In the genomic region with DNA sequence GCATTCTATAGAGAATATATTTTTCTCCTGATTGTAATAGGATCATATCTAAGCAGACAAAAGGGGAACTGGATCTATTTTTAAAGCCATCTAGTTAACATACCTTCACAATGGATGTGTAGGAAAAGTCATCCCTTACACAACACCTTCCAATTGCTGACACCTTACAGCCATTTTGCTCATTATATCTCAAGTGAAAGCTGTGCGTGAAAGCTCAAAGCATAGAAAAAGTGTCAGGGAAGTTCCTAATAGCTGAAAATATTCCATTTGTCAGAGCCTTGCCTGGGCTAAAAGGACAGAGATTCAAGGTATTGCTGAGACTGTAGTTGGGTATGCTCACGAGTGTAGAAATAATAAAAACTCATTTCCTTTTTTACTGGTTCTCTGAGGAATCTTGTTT, we compare ENCODE assay signal across 33 cellular contexts.
A peak's percentile ranks its signal among the peaks of the same experiment; 100 is the strongest.
DNase-seq lines count a peak whose midpoint lies in the region; ATAC-seq, FAIRE-seq and TF ChIP-seq lines count a peak whose summit lies in the region.
"Had no signal": no experiment of that assay in that cellular context is flagged by ENCODE, and none has a peak within 500 bp of the region (broad histone marks: within the 10 kb centered on the region; RNA-seq: fewer than 3 reads in every experiment).

No MANE protein-coding gene starts in this region.

- CTCF ChIA-PET in H1 (lab: Charles Lee; ENCODE audit: partially characterized antibody), result interaction anchor here (1.4 kb wide), 1 partner anchor 18 kb away, joined by 3 read pairs; no protein-coding TSS in a partner anchor
- CTCF ChIA-PET in PC-9 (lab: Charles Lee), result no interaction called here

- H2AK5ac ChIP-seq in H1 (ENCODE audit: low read depth, low read length), result no peak overlapping the region

- H3K79me2 ChIP-seq in OCI-LY3 (ENCODE audit: low read length) (no peaks in the 10 kb centered on the region), H1 (ENCODE audit: control insufficient read depth in 1 of 2, insufficient read depth in 2 of 2, low read length in 2 of 2) (no peaks in the 10 kb centered on the region), neural cell (replicated peaks; ENCODE audit: insufficient read depth, low read length) (no peaks in the 10 kb centered on the region), PC-9 (ENCODE audit: low read depth) (no peaks in the 10 kb centered on the region)

- H3K4me1 ChIP-seq in OCI-LY3 (ENCODE audit: low read length) (no peaks in the 10 kb centered on the region), H1 (replicated peaks in 1 of 4; ENCODE audit: control insufficient read depth in 3 of 4, insufficient read depth in 4 of 4, low read length in 3 of 4) (no peaks in the 10 kb centered on the region; a peak in 1 of 7 replicates), PC-9 (replicated peaks; ENCODE audit: insufficient read depth) (no peaks in the 10 kb centered on the region)
- H3K4me1 ChIP-seq: A549; BE2C; BLaER1; BLaER1 treated with 17β-estradiol and CSF1 and Interleukin-3, amounts not matched to agents 10 nM and 100 nM; Caco-2 had no signal

- no peak overlapping the region for H2BK5ac ChIP-seq in H1 (ENCODE audit: low read depth, low read length)

- no peaks in the 10 kb centered on the region for H3K79me1 ChIP-seq in H1 (ENCODE audit: low read depth, low read length)

- H3K27me3 ChIP-seq in OCI-LY3 (ENCODE audit: low read depth, low read length) (no peaks in the 10 kb centered on the region), H1 (replicated peaks in 1 of 4; ENCODE audit: control insufficient read depth in 3 of 4, extremely low read depth in 1 of 4, insufficient read depth in 3 of 4, low read length in 3 of 4) (no peaks in the 10 kb centered on the region), neural cell (ENCODE audit: insufficient read depth, low read depth, low read length) (no peaks in the 10 kb centered on the region), PC-9 (ENCODE audit: insufficient read depth, low read depth) (no peaks in the 10 kb centered on the region)
- H3K27me3 ChIP-seq: BE2C; BLaER1; BLaER1 treated with 17β-estradiol and CSF1 and Interleukin-3, amounts not matched to agents 10 nM and 100 nM had no signal

- H4K8ac ChIP-seq in H1 (ENCODE audit: extremely low read depth, insufficient read depth, low read length), result no peak overlapping the region

- no peaks in the 10 kb centered on the region for H4K20me1 ChIP-seq in OCI-LY3 (ENCODE audit: insufficient read depth, low read length)
- H4K20me1 ChIP-seq in H1 (replicated peaks in 1 of 2; ENCODE audit: control insufficient read depth in 1 of 2, insufficient read depth in 2 of 2, low read length in 2 of 2), result no peaks in the 10 kb centered on the region
- no peaks in the 10 kb centered on the region for H4K20me1 ChIP-seq in neural cell (ENCODE audit: insufficient read depth)
- H4K20me1 ChIP-seq in PC-9 (ENCODE audit: insufficient read depth), result no peaks in the 10 kb centered on the region
- H4K20me1 ChIP-seq: BLaER1; BLaER1 treated with 17β-estradiol and CSF1 and Interleukin-3, amounts not matched to agents 10 nM and 100 nM had no signal

- no peak for TF ChIP-seq POLR2A in H1 (IDR thresholded peaks at IDR 0.05; ENCODE audit: control extremely low read depth in 1 of 2, low read depth in 2 of 2, low read length in 2 of 2)

- H3K9me3 ChIP-seq in OCI-LY3 (ENCODE audit: insufficient read depth, low read length) (peaks cover 6% of the 10 kb centered on the region), H1 (ENCODE audit: insufficient read depth in 2 of 2, low read depth in 1 of 2, low read length in 1 of 2) (no peaks in the 10 kb centered on the region), neural cell (ENCODE audit: low read length) (no peaks in the 10 kb centered on the region), PC-9 (ENCODE audit: insufficient read depth, low read depth) (no peaks in the 10 kb centered on the region)
- H3K9me3 ChIP-seq: A549; BE2C; BLaER1; BLaER1 treated with 17β-estradiol and CSF1 and Interleukin-3, amounts not matched to agents 10 nM and 100 nM; Caco-2 had no signal

- no peak overlapping the region for H3K4ac ChIP-seq in H1 (replicated peaks; ENCODE audit: insufficient read length, low read depth, low read length)

- TF ChIP-seq CTCF in OCI-LY3 (IDR thresholded peaks at IDR 0.05; ENCODE audit: low read depth, low read length), result no peak
- no peak for TF ChIP-seq CTCF in H1 (IDR thresholded peaks at IDR 0.05; ENCODE audit: control extremely low read depth in 1 of 3, insufficient read depth in 1 of 3, low read depth in 1 of 3, low read length in 3 of 3)
- TF ChIP-seq CTCF in neural cell (IDR thresholded peaks at IDR 0.05; ENCODE audit: poor library complexity, severe bottlenecking), result no peak
- TF ChIP-seq CTCF in PC-9 (conservative IDR thresholded peaks at IDR 0.05), result no peak

- H3K36me3 ChIP-seq in OCI-LY3 (replicated peaks; ENCODE audit: low read depth, low read length) (no peaks in the 10 kb centered on the region), H1 (ENCODE audit: control insufficient read depth in 2 of 4, insufficient read depth in 4 of 4, low read length in 3 of 4) (no peaks in the 10 kb centered on the region), neural cell (ENCODE audit: insufficient read depth, low read length) (no peaks in the 10 kb centered on the region), PC-9 (ENCODE audit: low read depth) (no peaks in the 10 kb centered on the region)
- H3K36me3 ChIP-seq: BE2C; BLaER1; BLaER1 treated with 17β-estradiol and CSF1 and Interleukin-3, amounts not matched to agents 10 nM and 100 nM had no signal

- H3K56ac ChIP-seq in H1 (replicated peaks; ENCODE audit: insufficient read length, low read depth, low read length), result no peak overlapping the region

- H3K23me2 ChIP-seq in H1 (ENCODE audit: low read depth, low read length), result no peaks in the 10 kb centered on the region

- no peak overlapping the region for H2BK120ac ChIP-seq in H1 (replicated peaks; ENCODE audit: low read depth, low read length)

- FAIRE-seq in H1 (lab: Jason Lieb, UNC), result no peak
- FAIRE-seq: A204.1, A549, D721Med had no signal

- DNase-seq in H1 (ENCODE audit: low read depth in 1 of 2, low spot score in 2 of 2) (no peak), PC-9 (no peak)
- no peak for DNase-seq in stimulated activated naive CD8-positive, alpha-beta T cell treated with anti-CD3 and anti-CD28 coated beads, Interleukin-15, Interleukin-2, amounts not matched to agents 100 U/mL and 50 U/mL, for 24 hours
- DNase-seq: 8988T; ACHN; AML-193; BE2C; C1 segment of cervical spinal cord; Caco-2; Calu3; CD4-positive, alpha-beta memory T cell; CD4-positive, alpha-beta T cell; CD4-positive, CD25-positive, alpha-beta regulatory T cell; CD8-positive, alpha-beta memory T cell; CD8-positive, alpha-beta T cell; COR-L47; DMS 273 treated with DMSO at 0.1 percent for 48 hours; DMS153; DMS53; DMS79; DMS79 treated with DMSO at 0.1 percent for 48 hours; DND-41; EL had no signal

- H2BK12ac ChIP-seq in H1 (ENCODE audit: low read depth, low read length), result no peak overlapping the region

- H3K9me2 ChIP-seq in neural cell (ENCODE audit: insufficient read depth, low read length), result no peaks in the 10 kb centered on the region
- H3K9me2 ChIP-seq in PC-9 (ENCODE audit: insufficient read depth), result no peaks in the 10 kb centered on the region

- H4K91ac ChIP-seq in H1 (replicated peaks; ENCODE audit: insufficient read length, low read length), result no peak overlapping the region

- H3K14ac ChIP-seq in H1 (ENCODE audit: insufficient read length), result no peak overlapping the region

- no peak overlapping the region for H3K4me3 ChIP-seq in OCI-LY3 (ENCODE audit: low read length)
- no peak overlapping the region for H3K4me3 ChIP-seq in H1 (ENCODE audit: extremely low read depth in 1 of 4, insufficient read depth in 2 of 4, low read depth in 3 of 4, low read length in 4 of 4)
- no peak overlapping the region for H3K4me3 ChIP-seq in neural cell (ENCODE audit: low read length)
- H3K4me3 ChIP-seq in PC-9, result no peak overlapping the region
- H3K4me3 ChIP-seq: A549; BLaER1; BLaER1 treated with 17β-estradiol and CSF1 and Interleukin-3, amounts not matched to agents 10 nM and 100 nM had no signal

- H3F3A ChIP-seq in neural cell (ENCODE audit: insufficient read depth, low read length, poor library complexity, severe bottlenecking) (no peaks in the 10 kb centered on the region), PC-9 (ENCODE audit: insufficient read depth, low read depth) (no peaks in the 10 kb centered on the region)

- intact Hi-C loops in PC-9 (cut with micrococcal nuclease; ENCODE audit: unreplicated experiment), result no loop called here

- H2BK15ac ChIP-seq in H1 (ENCODE audit: low read length), result no peak overlapping the region

- H2BK20ac ChIP-seq in H1 (ENCODE audit: low read length), result no peak overlapping the region

- H3K4me2 ChIP-seq in OCI-LY3 (ENCODE audit: low read length), result no peak overlapping the region
- H3K4me2 ChIP-seq in H1 (ENCODE audit: insufficient read depth in 1 of 2, low read depth in 2 of 2, low read length in 2 of 2), result no peak overlapping the region
- H3K4me2 ChIP-seq in neural cell (ENCODE audit: low read length), result no peak overlapping the region
- no peak overlapping the region for H3K4me2 ChIP-seq in PC-9
- H3K4me2 ChIP-seq: A549; BLaER1; BLaER1 treated with 17β-estradiol and CSF1 and Interleukin-3, amounts not matched to agents 10 nM and 100 nM had no signal

- TF ChIP-seq EP300 in H1 (IDR thresholded peaks at IDR 0.05; ENCODE audit: borderline replicate concordance in 1 of 2, low read depth in 2 of 2, low read length in 2 of 2), result no peak
- peak; percentile 62 for TF ChIP-seq EP300 in neural cell (conservative IDR thresholded peaks at IDR 0.05; ENCODE audit: poor library complexity, severe bottlenecking)

- no TSS peak for BruUV-seq in PC-9 (replicated peaks; lab: Mats Ljungman, UMichigan)

- no peak overlapping the region for H3K18ac ChIP-seq in H1 (ENCODE audit: extremely low read depth, low read length)

- POLR2A ChIA-PET in H1 (lab: Charles Lee; ENCODE audit: partially characterized antibody) (no interaction called here), PC-9 (lab: Charles Lee; ENCODE audit: unreplicated experiment) (no interaction called here)

- H3K27ac ChIP-seq in OCI-LY3 (ENCODE audit: low read length) (no peak overlapping the region), H1 (ENCODE audit: low read depth, low read length) (no peak overlapping the region), neural cell (ENCODE audit: low read length) (peak overlapping the region; percentile 48), PC-9 (no peak overlapping the region)
- H3K27ac ChIP-seq: 22Rv1; A549; BLaER1; BLaER1 treated with 17β-estradiol and CSF1 and Interleukin-3, amounts not matched to agents 10 nM and 100 nM; C4-2B had no signal

- no peak overlapping the region for H3K23ac ChIP-seq in H1 (ENCODE audit: insufficient read length)

- no peak for ATAC-seq in HG02759 (IDR thresholded peaks at IDR 0.05; ENCODE audit: unreplicated experiment)
- no peak for ATAC-seq in stimulated activated naive CD8-positive, alpha-beta T cell treated with anti-CD3 and anti-CD28 coated beads, Interleukin-15, Interleukin-2, amounts not matched to agents 100 U/mL and 50 U/mL, for 24 hours
- ATAC-seq: A549; CD8-positive, alpha-beta T cell had no signal

- no peak overlapping the region for H4K5ac ChIP-seq in H1 (ENCODE audit: insufficient read length, low read depth, low read length)

- H2AFZ ChIP-seq in OCI-LY3 (ENCODE audit: low read depth, low read length), result 0 out of 2 replicates have a peak overlapping the region, but pooled peaks have one; percentile 0
- peak overlapping the region; percentile 48; the same call in 1 of the 2 replicates for H2AFZ ChIP-seq in H1 (ENCODE audit: low read length)
- no peak overlapping the region for H2AFZ ChIP-seq in neural cell (ENCODE audit: low read depth, low read length)
- no peak overlapping the region for H2AFZ ChIP-seq in PC-9

- H3K9ac ChIP-seq in OCI-LY3 (ENCODE audit: low read length), result no peak overlapping the region
- H3K9ac ChIP-seq in H1 (replicated peaks in 1 of 4; ENCODE audit: extremely low read depth in 1 of 4, low read depth in 3 of 4, low read length in 3 of 4), result no peak overlapping the region
- H3K9ac ChIP-seq in neural cell (ENCODE audit: low read length), result no peak overlapping the region
- H3K9ac ChIP-seq: BLaER1; BLaER1 treated with 17β-estradiol and CSF1 and Interleukin-3, amounts not matched to agents 10 nM and 100 nM had no signal

- WGBS in H1 (ENCODE audit: extremely low coverage in 1 of 2, insufficient coverage in 1 of 2, insufficient read length in 1 of 2, insufficient replicate concordance in 2 of 2, low coverage in 1 of 2, low lambda C conversion rate in 2 of 2, missing lambda C conversion rate in 1 of 2), 2 experiments, result 88% methylated on average over 2 of the region's 2 CpGs; no CpG with 5 or more reads in 1 of the 2 experiments

- TF ChIP-seq RAD21 in H1 (IDR thresholded peaks at IDR 0.05 in 1 of 2, conservative IDR thresholded peaks at IDR 0.05 in 1 of 2; ENCODE audit: low read depth in 2 of 2, low read length in 2 of 2) (no peak), neural cell (conservative IDR thresholded peaks at IDR 0.05) (no peak)

Comparison
In these comparisons a context has a peak if more than half of its experiments do, and no peak if none do; other contexts are left out.
1. H2AFZ ChIP-seq: peak in OCI-LY3 (single experiment) and H1 (single experiment); none in neural cell (single experiment) and PC-9 (single experiment).